10 cellular contexts compared by ENCODE assay signal in the genomic region with DNA sequence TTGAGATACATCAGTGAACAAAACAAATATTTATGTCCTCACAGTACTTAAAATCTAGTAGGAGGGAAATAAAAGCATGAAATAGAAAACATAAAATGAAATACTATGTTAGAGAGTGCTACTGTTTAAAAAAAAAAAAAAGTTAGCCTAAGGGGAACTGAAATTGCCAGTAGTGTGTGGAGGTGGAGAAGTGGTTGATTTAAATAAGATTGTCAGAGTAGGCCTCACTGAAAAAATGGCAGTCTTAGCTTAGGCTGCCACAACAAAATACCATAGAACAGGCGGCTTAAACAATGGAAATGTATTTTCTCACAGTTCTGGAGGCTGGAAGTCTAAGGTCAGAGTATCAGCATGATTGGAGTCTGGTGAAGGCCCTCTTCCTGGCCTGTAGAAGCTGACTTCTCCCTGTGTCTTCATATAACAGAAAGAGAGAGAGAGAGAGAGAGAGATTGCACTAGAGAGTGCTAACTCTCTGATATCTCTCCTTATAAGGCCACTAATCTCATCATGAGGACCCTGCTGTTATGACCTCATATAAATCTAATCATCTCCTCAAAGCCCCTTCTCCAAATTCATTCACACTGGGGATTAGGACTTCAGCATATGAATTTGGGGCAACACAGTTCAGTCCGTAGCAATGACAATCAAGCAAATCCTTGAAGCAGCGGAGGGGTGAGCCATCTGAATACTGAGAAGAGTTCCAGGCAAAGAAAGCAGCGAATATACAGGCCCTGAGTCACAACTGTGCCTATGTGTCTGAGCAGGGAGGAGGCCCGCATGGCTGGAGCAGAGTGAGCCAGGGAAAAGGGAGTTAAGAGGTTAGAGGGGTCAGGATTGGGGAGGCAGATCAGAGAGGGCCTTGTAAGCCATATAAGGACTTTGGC. TPM values are rescaled to one million over a fixed set of nuclear protein-coding genes. Genes with fewer than 3 reads are reported as not detected.
A peak's percentile ranks its signal among the peaks of the same experiment; 100 is the strongest.
DNase-seq lines count a peak whose midpoint lies in the region; ATAC-seq and TF ChIP-seq lines count a peak whose summit lies in the region.
"Had no signal": no experiment of that assay in that cellular context is flagged by ENCODE, and none has a peak within 500 bp of the region (broad histone marks: within the 10 kb centered on the region; RNA-seq: fewer than 3 reads in every experiment).

No MANE protein-coding gene starts in this region.

- WGBS in testis, 2 donors, result 77 to 92% methylated on average over 5 of the region's 5 CpGs

- peak; percentile 79 for ATAC-seq in GM21367 (IDR thresholded peaks at IDR 0.05; ENCODE audit: unreplicated experiment)
- peak; percentile 92 for ATAC-seq in HG03159 (IDR thresholded peaks at IDR 0.05; ENCODE audit: unreplicated experiment)
- ATAC-seq: activated CD8-positive, alpha-beta T cell treated with anti-CD3 and anti-CD28 coated beads for 36 hours had no signal

- H3K27me3 ChIP-seq in testis, result no peaks in the 10 kb centered on the region

- no peak overlapping the region for H3K4me3 ChIP-seq in testis

- DNase-seq in EH (ENCODE audit: low read depth), result peak; percentile 39
- DNase-seq in astrocyte of the hippocampus (ENCODE audit: low read depth, low spot score), result peak; percentile 43
- no peak for DNase-seq in testis
- DNase-seq in DMS114 treated with DMSO at 0.1 percent for 48 hours (lab: John Stamatoyannopoulos, UW; ENCODE audit: unreplicated experiment), result no peak
- DNase-seq in activated CD8-positive, alpha-beta memory T cell treated with anti-CD3 and anti-CD28 coated beads, Interleukin-2, amount 50 U/mL, for 4 hours, result no peak
- no peak for DNase-seq in A172 (ENCODE audit: low spot score)
- DNase-seq: activated CD8-positive, alpha-beta T cell treated with anti-CD3 and anti-CD28 coated beads for 36 hours; CD4-positive, CD25-positive, alpha-beta regulatory T cell had no signal

- no peaks in the 10 kb centered on the region for H3K36me3 ChIP-seq in testis (ENCODE audit: low read depth, missing control alignments)

- no peak overlapping the region for H3K27ac ChIP-seq in testis

- TF ChIP-seq POLR2A in testis (IDR thresholded peaks at IDR 0.05), result no peak

- TF ChIP-seq CTCF in testis (IDR thresholded peaks at IDR 0.05), result no peak

- no peaks in the 10 kb centered on the region for H3K4me1 ChIP-seq in testis

- intact Hi-C loops in testis (cut with DNase I; ENCODE audit: low total_unique reads), result no loop called here

- H3K9me3 ChIP-seq in testis, result no peaks in the 10 kb centered on the region

RNA-seq across cellular contexts. Expression of gene LRRC34, which starts 23.6 kb away (rescaled TPM):
- total RNA-seq in testis, result 1 to 10 TPM; 9.4 to 9.7 TPM
- polyA plus RNA-seq in testis (ENCODE audit: insufficient read depth, low read depth, low replicate concordance), result 32.8 TPM
- total RNA-seq in A172 (2014; rRNA removed; shearing (Covaris generic)), result not detected in 2 replicates
- total RNA-seq: CD4-positive, CD25-positive, alpha-beta regulatory T cell had no signal

RNA-seq across cellular contexts. Expression of gene LRRIQ4, which starts 23.6 kb away (rescaled TPM):
- total RNA-seq in testis, result 1 to 10 TPM in 1 of 2 donors, under 1 TPM in 1; 0.68 to 1.3 TPM
- polyA plus RNA-seq in testis (ENCODE audit: insufficient read depth, low read depth, low replicate concordance), result 3.4 TPM
- not detected in 2 replicates for total RNA-seq in A172 (2014; rRNA removed; shearing (Covaris generic))
- total RNA-seq: CD4-positive, CD25-positive, alpha-beta regulatory T cell had no signal
- polyA plus RNA-seq: CD4-positive, CD25-positive, alpha-beta regulatory T cell had no signal

RNA-seq across cellular contexts. Expression of gene LRRC31, which starts 33.4 kb away (rescaled TPM):
- under 1 TPM; 0.19 to 0.24 TPM for total RNA-seq in testis
- polyA plus RNA-seq in testis (ENCODE audit: insufficient read depth, low read depth, low replicate concordance), result 0.15 TPM
- total RNA-seq in A172 (2014; rRNA removed; shearing (Covaris generic)), result not detected in 2 replicates
- total RNA-seq: activated CD8-positive, alpha-beta T cell treated with anti-CD3 and anti-CD28 coated beads for 36 hours; CD4-positive, CD25-positive, alpha-beta regulatory T cell had no signal
- polyA plus RNA-seq: CD4-positive, CD25-positive, alpha-beta regulatory T cell had no signal

Comparison
In these comparisons a context has a peak if more than half of its experiments do, and no peak if none do; other contexts are left out.
1. DNase-seq: peak in EH (single experiment) and astrocyte of the hippocampus (single experiment); none in testis (single experiment), DMS114 treated with DMSO at 0.1 percent for 48 hours (single experiment), activated CD8-positive, alpha-beta memory T cell treated with anti-CD3 and anti-CD28 coated beads, Interleukin-2, amount 50 U/mL, for 4 hours (single experiment) and A172 (single experiment).
2. RNA of gene LRRC34, which starts 23.6 kb away (total RNA-seq): 9.4 to 9.7 TPM in testis; not detected in A172; every median in the first group is over 10 times any median in the second.